8 cellular contexts compared by ENCODE assay signal in genomic region chrX:136909706-136910564, GRCh38. TPM values are rescaled to one million over a fixed set of nuclear protein-coding genes. Genes with fewer than 3 reads are reported as not detected.
A peak's percentile ranks its signal among the peaks of the same experiment; 100 is the strongest.
DNase-seq lines count a peak whose midpoint lies in the region; ATAC-seq and TF ChIP-seq lines count a peak whose summit lies in the region.

No MANE protein-coding gene starts in this region.

- no peaks in the 10 kb centered on the region for H3K27me3 ChIP-seq in right lobe of liver

- H3K9me3 ChIP-seq in right lobe of liver: no peaks in the 10 kb centered on the region

- peak; percentile 59 for DNase-seq in CD1c-positive myeloid dendritic cell (ENCODE audit: extremely low spot score)
- peak; percentile 88 for DNase-seq in NCI-H748 (lab: John Stamatoyannopoulos, UW; ENCODE audit: unreplicated experiment)
- DNase-seq in activated CD4-positive, alpha-beta T cell treated with anti-CD3 and anti-CD28 coated beads, Interleukin-2, amount 50 U/mL, for 24 hours (ENCODE audit: low read depth in 1 of 2, low spot score in 1 of 2): peak; percentile 3 to 48
- peak; percentile 77 for DNase-seq in ecto neural progenitor cell (ENCODE audit: low spot score)
- DNase-seq in right lobe of liver: peak; percentile 30 to 58 (median 56)
- DNase-seq in stimulated activated CD4-positive, alpha-beta T cell treated with anti-CD3 and anti-CD28 coated beads, Interleukin-4, amount 100 ng/mL, for 4 hours: peak; percentile 42 to 66

- intact Hi-C loops in right lobe of liver (cut with DNase I): no loop called here

- no peaks in the 10 kb centered on the region for H3K4me1 ChIP-seq in right lobe of liver

- WGBS in right lobe of liver (ENCODE audit: insufficient coverage, low coverage, low lambda C conversion rate, missing lambda C conversion rate): 16% methylated on average over 21 of the region's 26 CpGs

- no peak for TF ChIP-seq POLR2A in right lobe of liver (IDR thresholded peaks at IDR 0.05)

- peak overlapping the region; percentile 38 to 58 (median 57) for H3K4me3 ChIP-seq in right lobe of liver

- ATAC-seq in GM19397 (IDR thresholded peaks at IDR 0.05; ENCODE audit: unreplicated experiment) (peak; percentile 48), HG03565 (IDR thresholded peaks at IDR 0.05; ENCODE audit: unreplicated experiment) (peak; percentile 45), right lobe of liver (peak; percentile 75 to 79 (median 76))

- TF ChIP-seq CTCF in right lobe of liver (IDR thresholded peaks at IDR 0.05): no peak

- H3K27ac ChIP-seq in right lobe of liver: peak overlapping the region in 1 of 3 donors; percentile 1

- no peaks in the 10 kb centered on the region for H3K36me3 ChIP-seq in right lobe of liver

RNA-seq across cellular contexts. Expression of gene RBMX, which starts 29.4 kb away (rescaled TPM):
- total RNA-seq in right lobe of liver: 10 to 100 TPM; 28.7 to 62.6 (median 40.9) TPM

Comparison
In these comparisons a context has a peak if more than half of its experiments do, and no peak if none do; other contexts are left out.
1. DNase-seq: peak in every context shown above with its lines; median percentile 88 in NCI-H748; 77 in ecto neural progenitor cell; 59 in CD1c-positive myeloid dendritic cell; 56 in right lobe of liver; 54 in stimulated activated CD4-positive, alpha-beta T cell treated with anti-CD3 and anti-CD28 coated beads, Interleukin-4, amount 100 ng/mL, for 4 hours; 26 in activated CD4-positive, alpha-beta T cell treated with anti-CD3 and anti-CD28 coated beads, Interleukin-2, amount 50 U/mL, for 24 hours.